In the genomic region with DNA sequence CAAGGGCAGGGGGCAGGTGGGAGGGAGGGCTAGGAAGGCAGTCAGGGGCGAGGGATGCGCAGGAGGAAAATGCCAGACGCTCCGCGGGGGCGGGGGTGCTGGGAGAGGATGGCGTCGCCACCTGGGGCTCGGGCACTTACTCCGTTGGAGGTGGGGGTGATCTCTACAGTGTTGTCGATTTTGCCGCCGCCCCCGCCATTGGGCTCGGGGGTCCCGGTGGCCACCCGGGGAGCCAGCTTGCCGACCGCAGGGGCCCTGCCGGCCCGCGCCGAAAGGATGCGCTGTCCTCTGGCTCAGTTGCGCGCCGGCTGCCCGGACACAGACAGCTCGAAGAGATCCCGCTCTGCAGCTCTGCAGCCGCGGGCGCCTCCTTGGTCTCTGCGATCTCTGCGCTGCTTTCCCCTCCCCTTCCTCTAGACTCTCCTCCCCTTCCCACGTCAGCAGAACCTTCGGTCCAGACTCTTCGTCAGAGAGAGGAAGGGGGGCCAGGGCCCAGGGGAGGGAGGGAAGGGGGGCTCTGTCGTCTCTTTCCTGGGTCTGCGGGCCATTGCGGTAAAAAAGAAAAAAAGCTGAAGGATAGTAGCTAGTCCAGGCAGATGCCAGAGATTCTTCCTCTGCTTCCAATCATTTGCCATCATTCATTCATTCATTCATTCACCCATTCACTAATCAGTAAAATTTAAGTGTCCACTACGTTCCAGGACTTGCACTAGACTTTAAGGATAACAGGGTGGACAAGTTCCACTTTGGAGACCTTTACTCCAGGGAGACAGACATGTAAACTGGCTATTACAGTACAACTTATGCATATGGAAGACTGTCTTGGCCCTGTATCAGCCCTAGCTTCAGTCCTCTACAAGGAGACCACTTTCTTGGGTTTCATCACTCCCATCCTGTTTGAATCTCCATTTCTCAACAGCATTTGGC, we compare ENCODE assay signal across 8 cellular contexts. TPM values are rescaled to one million over a fixed set of nuclear protein-coding genes. Genes with fewer than 3 reads are reported as not detected.
A peak's percentile ranks its signal among the peaks of the same experiment; 100 is the strongest.
DNase-seq lines count a peak whose midpoint lies in the region; ATAC-seq and TF ChIP-seq lines count a peak whose summit lies in the region.

A gene (minus strand): TSS at position 382 of the 927 bp plus-strand sequence.

- no peak within 1 kb of the TSS for H4K91ac ChIP-seq in IMR-90 (ENCODE audit: insufficient read depth, low read depth, low read length)

- H3K4me3 ChIP-seq in IMR-90 (ENCODE audit: insufficient read depth, low read depth, low read length) (peak within 1 kb of the TSS; percentile 76), ascending aorta (peak within 1 kb of the TSS; percentile 69 to 81), right cardiac atrium (ENCODE audit: low read length) (peak within 1 kb of the TSS; percentile 50)

- H2AK9ac ChIP-seq in IMR-90 (replicated peaks; ENCODE audit: low read depth, low read length, poor library complexity) = peak within 1 kb of the TSS; percentile 86

- peak within 1 kb of the TSS; percentile 72 for H3K4me3 Mint-ChIP-seq in T-helper 1 cell treated with Interleukin-12 subunit alpha and Interleukin-12 subunit beta and Interleukin-4 antibody, amounts not matched to agents 30 μg/mL and 1 μg/mL, for 36 hours
- H3K4me3 Mint-ChIP-seq in type B pancreatic cell = peak within 1 kb of the TSS; percentile 87

- no peak within 1 kb of the TSS; the same call in 1 of the 2 replicates for H3K23ac ChIP-seq in IMR-90 (ENCODE audit: low read depth, low read length)

- no peaks in the 10 kb centered on the region for H3K9me3 Mint-ChIP-seq in T-helper 1 cell treated with Interleukin-12 subunit alpha and Interleukin-12 subunit beta and Interleukin-4 antibody, amounts not matched to agents 30 μg/mL and 1 μg/mL, for 36 hours
- H3K9me3 Mint-ChIP-seq in type B pancreatic cell = no peaks in the 10 kb centered on the region

- WGBS in IMR-90 (ENCODE audit: extremely low coverage in 2 of 2, insufficient read length in 1 of 2), 2 experiments = 2% methylated on average over 8 of the region's 42 CpGs; no CpG with 5 or more reads in 1 of the 2 experiments
- 2% methylated on average over 42 of the region's 42 CpGs for WGBS in right cardiac atrium

- H3K14ac ChIP-seq in IMR-90 (replicated peaks; ENCODE audit: low read depth, low read length) = peak within 1 kb of the TSS; percentile 46

- H3K27ac Mint-ChIP-seq in T-helper 1 cell treated with Interleukin-12 subunit alpha and Interleukin-12 subunit beta and Interleukin-4 antibody, amounts not matched to agents 30 μg/mL and 1 μg/mL, for 36 hours = no peak within 1 kb of the TSS
- peak within 1 kb of the TSS; percentile 78 for H3K27ac Mint-ChIP-seq in type B pancreatic cell

- peak within 1 kb of the TSS; percentile 54 for H2AK5ac ChIP-seq in IMR-90 (ENCODE audit: low read depth, low read length)

- peaks cover 6% of the 10 kb centered on the region; the same call in 1 of the 2 replicates for H3K9me1 ChIP-seq in IMR-90 (ENCODE audit: insufficient read depth, low read length)

- peaks cover 7% of the 10 kb centered on the region for H3K4me1 Mint-ChIP-seq in T-helper 1 cell treated with Interleukin-12 subunit alpha and Interleukin-12 subunit beta and Interleukin-4 antibody, amounts not matched to agents 30 μg/mL and 1 μg/mL, for 36 hours (ENCODE audit: low read depth)
- peaks cover 9% of the 10 kb centered on the region for H3K4me1 Mint-ChIP-seq in type B pancreatic cell (ENCODE audit: unreplicated experiment)

- H3K27me3 Mint-ChIP-seq in T-helper 1 cell treated with Interleukin-12 subunit alpha and Interleukin-12 subunit beta and Interleukin-4 antibody, amounts not matched to agents 30 μg/mL and 1 μg/mL, for 36 hours (ENCODE audit: low read depth) = peaks cover 45% of the 10 kb centered on the region
- H3K27me3 Mint-ChIP-seq in type B pancreatic cell = peaks cover 30% of the 10 kb centered on the region

- CTCF ChIA-PET in IMR-90 (lab: Yijun Ruan, JAX) = interaction anchor here (0.7 to 1.7 kb wide), 6 partner anchors 8 to 42 kb away, joined by 3 to 8 read pairs (median 4); no protein-coding TSS in a partner anchor

- in situ Hi-C loops in IMR-90 (cut with MboI; ENCODE audit: low sequenced_read_pairs) = no loop called here

- peak within 1 kb of the TSS; percentile 29 for H2BK5ac ChIP-seq in IMR-90 (ENCODE audit: low read depth, low read length, poor library complexity, severe bottlenecking)

- POLR2A ChIA-PET in IMR-90 (lab: Charles Lee; ENCODE audit: unreplicated experiment) = no interaction called here

- ATAC-seq in IMR-90 (ENCODE audit: low read depth) (peak; percentile 98), right cardiac atrium (peak; percentile 92 to 93)

- H3K4me1 ChIP-seq in IMR-90 (ENCODE audit: control insufficient read depth, insufficient read depth, low read length) (peaks cover 3% of the 10 kb centered on the region; the same call in 1 of the 2 replicates), ascending aorta (peaks cover 4 to 9% of the 10 kb centered on the region in 2 donors), right cardiac atrium (ENCODE audit: control insufficient read depth, insufficient read depth, low read length) (peaks cover 4% of the 10 kb centered on the region)

- H2AFZ ChIP-seq in IMR-90 (replicated peaks; ENCODE audit: low read length, poor library complexity) = peak within 1 kb of the TSS; percentile 96

- peak within 1 kb of the TSS; percentile 64 for H3K4ac ChIP-seq in IMR-90 (ENCODE audit: low read depth, low read length)

- H3K18ac ChIP-seq in IMR-90 (ENCODE audit: low read depth, low read length) = peak within 1 kb of the TSS; percentile 9; the same call in 1 of the 2 replicates

- H3K79me1 ChIP-seq in IMR-90 (ENCODE audit: low read depth in 1 of 2, low read length in 2 of 2) = peaks cover 0 to 7% of the 10 kb centered on the region in 2 experiments; a peak in 3 of 4 replicates

- H3K56ac ChIP-seq in IMR-90 (ENCODE audit: extremely low read depth, insufficient read depth, low read length) = no peak within 1 kb of the TSS

- H2BK120ac ChIP-seq in IMR-90 (ENCODE audit: low read depth, low read length) = peak within 1 kb of the TSS; percentile 35

- intact Hi-C loops in IMR-90 (cut with micrococcal nuclease) (loop anchor here (1.0 kb wide), 2 partner anchors 14 to 24 kb away; no protein-coding TSS in a partner anchor), ascending aorta (cut with DNase I) (loop anchor here (1.0 to 2.0 kb wide), 2 partner anchors 13 to 32 kb away; a partner anchor contains a TSS), right cardiac atrium (cut with DNase I) (no loop called here)

- TF ChIP-seq CTCF in IMR-90 (conservative IDR thresholded peaks at IDR 0.05; ENCODE audit: low read depth, low read length) (peak; percentile 35), ascending aorta (IDR thresholded peaks at IDR 0.05) (peak in 1 of 3 experiments; percentile 13), type B pancreatic cell (conservative IDR thresholded peaks at IDR 0.05) (peak; percentile 41)

- H3K36me3 ChIP-seq in IMR-90 (ENCODE audit: control insufficient read depth, insufficient read depth, low read length) (peaks cover 21% of the 10 kb centered on the region; the same call in 1 of the 2 replicates), ascending aorta (peaks cover 0 to 8% of the 10 kb centered on the region in 2 donors)

- H4K20me1 ChIP-seq in IMR-90 (ENCODE audit: insufficient read depth, low read length) = no peaks in the 10 kb centered on the region; the same call in 1 of the 2 replicates

- H4K5ac ChIP-seq in IMR-90 (ENCODE audit: low read depth, low read length) = no peak within 1 kb of the TSS; the same call in 1 of the 2 replicates

- TF ChIP-seq POLR2A in IMR-90 (IDR thresholded peaks at IDR 0.05; ENCODE audit: low read depth, low read length) = peak; percentile 88

- peak; percentile 93 for DNase-seq in AG08396 (ENCODE audit: low spot score)
- peak; percentile 92 for DNase-seq in IMR-90
- DNase-seq in ascending aorta (ENCODE audit: low spot score in 2 of 2) = peak in 1 of 2 donors; percentile 91
- peak; percentile 85 to 94 (median 92) for DNase-seq in right cardiac atrium
- DNase-seq in pons (ENCODE audit: low spot score) = peak; percentile 94
- DNase-seq in type B pancreatic cell (ENCODE audit: extremely low spot score, unreplicated experiment) = no peak
- DNase-seq in GOT3 (lab: John Stamatoyannopoulos, UW) = no peak

- H3K27me3 ChIP-seq in IMR-90 (ENCODE audit: control insufficient read depth, insufficient read depth, low read length) (no peaks in the 10 kb centered on the region), ascending aorta (no peaks in the 10 kb centered on the region), right cardiac atrium (ENCODE audit: control insufficient read depth, insufficient read depth) (no peaks in the 10 kb centered on the region)

- H3K4me2 ChIP-seq in IMR-90 (ENCODE audit: low read depth, low read length) = peak within 1 kb of the TSS; percentile 75

- H4K8ac ChIP-seq in IMR-90 (ENCODE audit: low read depth in 2 of 2, low read length in 2 of 2) = peak within 1 kb of the TSS; percentile 75 to 77

- peak within 1 kb of the TSS; percentile 63 for H3K27ac ChIP-seq in IMR-90 (ENCODE audit: insufficient read depth, low read length)
- peak within 1 kb of the TSS in 1 of 2 donors; percentile 24 for H3K27ac ChIP-seq in ascending aorta
- H3K27ac ChIP-seq in right cardiac atrium (ENCODE audit: low read length) = peak within 1 kb of the TSS; percentile 3

- H3K9ac ChIP-seq in IMR-90 (ENCODE audit: low read depth, low read length) = peak within 1 kb of the TSS; percentile 68

- dilution Hi-C loops in IMR-90 (cut with HindIII; ENCODE audit: low sequenced_read_pairs, unreplicated experiment) = no loop called here

- H3K9me3 ChIP-seq in IMR-90 (ENCODE audit: control insufficient read depth, insufficient read depth, low read length) (no peaks in the 10 kb centered on the region), ascending aorta (no peaks in the 10 kb centered on the region), right cardiac atrium (ENCODE audit: control insufficient read depth, low read length) (no peaks in the 10 kb centered on the region)

- peak within 1 kb of the TSS; percentile 33 for H2BK20ac ChIP-seq in IMR-90 (ENCODE audit: low read depth, low read length)

- peak; percentile 23 for TF ChIP-seq RAD21 in IMR-90 (IDR thresholded peaks at IDR 0.05; ENCODE audit: low read length)

- no TSS peak for BruUV-seq in IMR-90 (replicated peaks; lab: Mats Ljungman, UMichigan)

- H2BK15ac ChIP-seq in IMR-90 (ENCODE audit: low read depth, low read length) = peak within 1 kb of the TSS; percentile 1; the same call in 1 of the 3 replicates

- H3K36me3 Mint-ChIP-seq in T-helper 1 cell treated with Interleukin-12 subunit alpha and Interleukin-12 subunit beta and Interleukin-4 antibody, amounts not matched to agents 30 μg/mL and 1 μg/mL, for 36 hours (ENCODE audit: low read depth) = peaks cover 2% of the 10 kb centered on the region
- peaks cover 17% of the 10 kb centered on the region for H3K36me3 Mint-ChIP-seq in type B pancreatic cell

TF ChIP-seq in IMR-90, 13 proteins besides CTCF, POLR2A, EP300 and RAD21 (continues in another document):
- 0 out of 2 replicates have a peak, but pooled peaks have one; percentile 1 for TF ChIP-seq NFE2L2 (IDR thresholded peaks at IDR 0.05; ENCODE audit: low read depth, low read length)

RNA-seq across cellular contexts. Expression of the gene that starts here (rescaled TPM):
- total RNA-seq in IMR-90 (2012; rRNA removed) (6.4 and 6.6 TPM in 2 replicates), ascending aorta (89.7 TPM), right cardiac atrium (10 to 100 TPM; 42.4 to 72.5 (median 55.9) TPM), type B pancreatic cell (ENCODE audit: low replicate concordance) (16.8 and 52.5 TPM in 2 replicates)
- polyA plus RNA-seq in IMR-90 (2012; rRNA removed) (35.6 and 36.0 TPM in 2 replicates), right cardiac atrium (47.2 TPM)
- polyA plus RNA-seq in IMR-90 (2012; cell fraction: cytosol; rRNA removed) = 17.0 and 43.1 TPM in 2 replicates
- 161 and 357 TPM in 2 replicates for polyA plus RNA-seq in IMR-90 (2012; cell fraction: nucleus; rRNA removed; ENCODE audit: low replicate concordance)

Comparison
In these comparisons a context has a peak if more than half of its experiments do, and no peak if none do; other contexts are left out.
1. DNase-seq: peak in AG08396 (single experiment), IMR-90 (single experiment), right cardiac atrium (3 of 3) and pons (single experiment); none in type B pancreatic cell (single experiment) and GOT3 (single experiment).
2. intact Hi-C loops: an anchor here in IMR-90 (1.0 kb wide) and ascending aorta (1.0 to 2.0 kb wide); none called in right cardiac atrium.
3. Peak in every context shown above with its lines, with median percentiles within 50 percentile points of each other: H3K4me3 ChIP-seq.